ENCODE assay signal across 12 cellular contexts in the genomic region with DNA sequence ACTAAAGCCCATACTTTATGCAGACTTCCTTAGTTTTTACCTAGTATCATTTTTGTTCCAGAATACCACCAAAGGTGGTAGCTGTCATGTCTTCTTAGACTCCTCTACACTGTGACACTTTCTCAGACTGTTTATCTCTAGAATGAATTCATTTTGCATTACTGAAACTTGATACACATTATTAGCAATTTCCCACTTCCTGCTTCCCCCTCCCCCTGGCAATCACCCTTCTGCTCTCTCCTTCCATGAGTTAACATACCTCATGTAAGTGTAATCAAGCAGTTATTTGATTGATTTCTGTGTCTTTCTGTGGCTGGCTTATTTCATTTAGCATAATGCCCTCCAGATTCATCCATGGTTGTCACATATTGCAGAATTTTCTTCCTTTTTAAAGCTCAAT.
DNase-seq lines count a peak whose midpoint lies in the region; ATAC-seq, FAIRE-seq and TF ChIP-seq lines count a peak whose summit lies in the region.
"Had no signal": no experiment of that assay in that cellular context is flagged by ENCODE, and none has a peak within 500 bp of the region (broad histone marks: within the 10 kb centered on the region; RNA-seq: fewer than 3 reads in every experiment).

No MANE protein-coding gene starts in this region.

- no peak for FAIRE-seq in astrocyte (lab: Jason Lieb, UNC)
- FAIRE-seq in RCC 7860 (lab: Jason Lieb, UNC) = no peak
- FAIRE-seq: colon had no signal

- TF ChIP-seq CTCF in astrocyte (IDR thresholded peaks at IDR 0.05; ENCODE audit: insufficient read depth, low read depth, low read length) = no peak
- no peak for TF ChIP-seq CTCF in nephron progenitor cell (IDR thresholded peaks at IDR 0.05)

- H3K27ac ChIP-seq in astrocyte (ENCODE audit: low read depth, low read length) = no peak overlapping the region
- H3K27ac ChIP-seq: sigmoid colon had no signal

- H3K36me3 ChIP-seq in astrocyte (ENCODE audit: insufficient read depth, low read length) = no peaks in the 10 kb centered on the region

- no peaks in the 10 kb centered on the region for H3K9me3 Mint-ChIP-seq in astrocyte (ENCODE audit: unreplicated experiment)
- no peaks in the 10 kb centered on the region for H3K9me3 Mint-ChIP-seq in nephron progenitor cell
- H3K9me3 Mint-ChIP-seq: activated T-helper 2 cell treated with anti-CD3 and anti-CD28 coated beads, Interferon-gamma antibody, Interleukin-2, Interleukin-4, amounts not matched to agents 10 μg/mL and 5 μg/mL and 100 μg/mL, durations not matched to agents 14 hours and 24 hours and 36 hours had no signal

- H2AFZ ChIP-seq in astrocyte (ENCODE audit: low read depth, low read length) = no peak overlapping the region

- H3K9me3 ChIP-seq in astrocyte (ENCODE audit: insufficient read depth, low read depth, low read length) = no peaks in the 10 kb centered on the region
- H3K9me3 ChIP-seq: sigmoid colon had no signal

- H3K27me3 Mint-ChIP-seq in astrocyte (ENCODE audit: low read depth, unreplicated experiment) (no peaks in the 10 kb centered on the region), nephron progenitor cell (ENCODE audit: low read depth, poor library complexity) (no peaks in the 10 kb centered on the region)

- ATAC-seq in HG03354 (IDR thresholded peaks at IDR 0.05; ENCODE audit: poor library complexity, severe bottlenecking, unreplicated experiment) = peak; percentile 44
- ATAC-seq in GM18502 (IDR thresholded peaks at IDR 0.05; ENCODE audit: poor library complexity, unreplicated experiment) = no peak

- H3K79me2 ChIP-seq in astrocyte (ENCODE audit: insufficient read depth, low read length) = peaks cover 3% of the 10 kb centered on the region

- peak overlapping the region; percentile 21 for H3K4me2 ChIP-seq in astrocyte (ENCODE audit: low read length)

- peak overlapping the region; percentile 4 for H3K4me3 Mint-ChIP-seq in astrocyte (ENCODE audit: unreplicated experiment)
- no peak overlapping the region for H3K4me3 Mint-ChIP-seq in nephron progenitor cell

- H3K27ac Mint-ChIP-seq in astrocyte (ENCODE audit: unreplicated experiment) (no peak overlapping the region), nephron progenitor cell (peak overlapping the region; percentile 60)
- H3K27ac Mint-ChIP-seq: activated T-helper 2 cell treated with anti-CD3 and anti-CD28 coated beads, Interferon-gamma antibody, Interleukin-2, Interleukin-4, amounts not matched to agents 10 μg/mL and 5 μg/mL and 100 μg/mL, durations not matched to agents 14 hours and 24 hours and 36 hours had no signal

- peaks cover 4% of the 10 kb centered on the region for H3K4me1 ChIP-seq in astrocyte (ENCODE audit: insufficient read depth, low read length)

- peaks cover 8% of the 10 kb centered on the region for H3K4me1 Mint-ChIP-seq in astrocyte (ENCODE audit: low read depth, unreplicated experiment)
- peaks cover 18% of the 10 kb centered on the region for H3K4me1 Mint-ChIP-seq in nephron progenitor cell

- no peak overlapping the region for H3K9ac ChIP-seq in astrocyte (ENCODE audit: low read length)

- peaks cover 6% of the 10 kb centered on the region for H3K36me3 Mint-ChIP-seq in astrocyte (ENCODE audit: low read depth, unreplicated experiment)
- peaks cover 31% of the 10 kb centered on the region for H3K36me3 Mint-ChIP-seq in nephron progenitor cell (ENCODE audit: low read depth)

- no peaks in the 10 kb centered on the region for H3K27me3 ChIP-seq in astrocyte (ENCODE audit: insufficient read depth, low read length)
- H3K27me3 ChIP-seq: sigmoid colon had no signal

- DNase-seq in NCI-H2196 treated with DMSO at 0.1 percent for 48 hours (lab: John Stamatoyannopoulos, UW; ENCODE audit: unreplicated experiment) (peak; percentile 11), NCI-H2196 (lab: John Stamatoyannopoulos, UW; ENCODE audit: unreplicated experiment) (no peak), astrocyte (ENCODE audit: low read depth) (peak; percentile 64), nephron progenitor cell (no peak), RCC 7860 (ENCODE audit: low spot score) (no peak), T1000 (lab: John Stamatoyannopoulos, UW) (no peak)
- DNase-seq: MM.1S, sigmoid colon had no signal

- H3K4me3 ChIP-seq in astrocyte (ENCODE audit: insufficient read depth, low read depth, low read length) = no peak overlapping the region
- H3K4me3 ChIP-seq: sigmoid colon had no signal

- peaks cover 4% of the 10 kb centered on the region for H4K20me1 ChIP-seq in astrocyte (ENCODE audit: insufficient read depth, low read length)

Comparison
In these comparisons a context has a peak if more than half of its experiments do, and no peak if none do; other contexts are left out.
1. DNase-seq: peak in NCI-H2196 treated with DMSO at 0.1 percent for 48 hours (single experiment) and astrocyte (single experiment); none in NCI-H2196 (single experiment), nephron progenitor cell (single experiment), RCC 7860 (single experiment) and T1000 (single experiment).